Comparison of ENCODE assay signal across 9 cellular contexts in genomic region chr14:64970776-64971451, GRCh38. TPM values are rescaled to one million over a fixed set of nuclear protein-coding genes. Genes with fewer than 3 reads are reported as not detected.
DNase-seq lines count a peak whose midpoint lies in the region; ATAC-seq and TF ChIP-seq lines count a peak whose summit lies in the region.
"Had no signal": no experiment of that assay in that cellular context is flagged by ENCODE, and none has a peak within 500 bp of the region (broad histone marks: within the 10 kb centered on the region; RNA-seq: fewer than 3 reads in every experiment).

No MANE protein-coding gene starts in this region.

- DNase-seq in heart right ventricle (no peak), Right ventricle myocardium inferior (ENCODE audit: missing footprints) (no peak), astrocyte of the spinal cord (ENCODE audit: low read depth, low spot score) (no peak), mesenchymal stem cell (no peak), vagina (ENCODE audit: extremely low spot score in 2 of 2) (no peak), NOMO-1 treated with dmso at 0.1 percent for 144 hours (lab: John Stamatoyannopoulos, UW; ENCODE audit: unreplicated experiment) (no peak), NCI-H187 (lab: John Stamatoyannopoulos, UW) (no peak), NCI-H1105 treated with DMSO at 0.1 percent for 48 hours (lab: John Stamatoyannopoulos, UW) (no peak)
- DNase-seq: NCI-H510A had no signal

- H3K9me3 ChIP-seq in heart right ventricle (no peaks in the 10 kb centered on the region), mesenchymal stem cell (ENCODE audit: control insufficient read depth, low read length) (no peaks in the 10 kb centered on the region), vagina (no peaks in the 10 kb centered on the region)

- H2BK5ac ChIP-seq in mesenchymal stem cell (ENCODE audit: low read depth, low read length, poor library complexity, severe bottlenecking), result no peak overlapping the region

- no peak overlapping the region for H3K27ac ChIP-seq in heart right ventricle
- H3K27ac ChIP-seq in mesenchymal stem cell (ENCODE audit: low read length, poor library complexity, severe bottlenecking), result peak overlapping the region; percentile 60
- H3K27ac ChIP-seq in vagina, result no peak overlapping the region

- peak in 4 of 8 donors; percentile 4 to 42 (median 14) for ATAC-seq in heart right ventricle
- no peak for ATAC-seq in Right ventricle myocardium inferior

- H3K23ac ChIP-seq in mesenchymal stem cell (ENCODE audit: low read length in 2 of 2), result peak overlapping the region in 1 of 2 experiments; percentile 63

- H3K4ac ChIP-seq in mesenchymal stem cell (ENCODE audit: low read depth in 1 of 2, low read length in 2 of 2), result peak overlapping the region in 1 of 2 experiments; percentile 13

- peak overlapping the region; percentile 87 for H3K4me2 ChIP-seq in mesenchymal stem cell (ENCODE audit: low read length, poor library complexity, severe bottlenecking)

- intact Hi-C loops in heart right ventricle (cut with DNase I) (loop anchor here in 2 of 10 donors (5.0 to 10.0 kb wide), 4 partner anchors 54 to 374 kb away; partner anchors contain the start of gene CHURC1 (in 1 of the 2)), Right ventricle myocardium inferior (cut with DNase I) (no loop called here), vagina (cut with DNase I) (no loop called here)

- peaks cover 3 to 20% (median 11%) of the 10 kb centered on the region in 9 donors for H3K4me1 ChIP-seq in heart right ventricle
- H3K4me1 ChIP-seq in mesenchymal stem cell (ENCODE audit: control insufficient read depth, insufficient read depth, low read depth, low read length), result peaks cover 37% of the 10 kb centered on the region
- peaks cover 17% of the 10 kb centered on the region for H3K4me1 ChIP-seq in vagina

- no peak overlapping the region for H2AFZ ChIP-seq in mesenchymal stem cell (ENCODE audit: low read depth, low read length)

- H3K9ac ChIP-seq in mesenchymal stem cell (ENCODE audit: low read length), result peak overlapping the region; percentile 70

- 80 to 82% methylated on average over 6 of the region's 6 CpGs for WGBS in heart right ventricle, 2 donors
- 53% methylated on average over 6 of the region's 6 CpGs for WGBS in mesenchymal stem cell

- H4K8ac ChIP-seq in mesenchymal stem cell (ENCODE audit: low read length), result no peak overlapping the region

- H3K36me3 ChIP-seq in heart right ventricle, result no peaks in the 10 kb centered on the region
- H3K36me3 ChIP-seq in mesenchymal stem cell (ENCODE audit: control insufficient read depth in 1 of 2, insufficient read depth in 2 of 2, low read depth in 1 of 2, low read length in 2 of 2), result peaks cover 0 to 10% of the 10 kb centered on the region in 2 experiments
- H3K36me3 ChIP-seq in vagina, result no peaks in the 10 kb centered on the region

- H3K27me3 ChIP-seq in heart right ventricle (peaks cover 0 to 22% (median 0%) of the 10 kb centered on the region in 7 donors), mesenchymal stem cell (ENCODE audit: control insufficient read depth in 1 of 2, insufficient read depth in 1 of 2, low read length in 2 of 2) (peaks cover 0 to 7% of the 10 kb centered on the region in 2 experiments), vagina (no peaks in the 10 kb centered on the region)

- H3K79me1 ChIP-seq in mesenchymal stem cell (replicated peaks; ENCODE audit: low read length, poor library complexity, severe bottlenecking), result peaks cover 2% of the 10 kb centered on the region

- in situ Hi-C loops in astrocyte of the spinal cord (cut with HindIII; ENCODE audit: low sequenced_read_pairs), result no loop called here

- H2BK12ac ChIP-seq in mesenchymal stem cell (ENCODE audit: low read length in 2 of 2), result no peak overlapping the region

- H3K4me3 ChIP-seq in heart right ventricle (peak overlapping the region in 9 of 10 donors; percentile 71 to 90 (median 76)), astrocyte of the spinal cord (ENCODE audit: low read depth, low read length) (peak overlapping the region; percentile 71), mesenchymal stem cell (ENCODE audit: insufficient read depth in 1 of 2, low read depth in 1 of 2, low read length in 2 of 2) (peak overlapping the region; percentile 76 to 77), vagina (peak overlapping the region; percentile 74 to 76)

- H2BK120ac ChIP-seq in mesenchymal stem cell (ENCODE audit: low read depth, low read length), result no peak overlapping the region

- no peak for TF ChIP-seq POLR2A in vagina (IDR thresholded peaks at IDR 0.05)

- no peak overlapping the region for H3K14ac ChIP-seq in mesenchymal stem cell (ENCODE audit: low read length in 2 of 2)

- H2BK15ac ChIP-seq in mesenchymal stem cell (ENCODE audit: low read depth, poor library complexity, severe bottlenecking), result no peak overlapping the region

- H3K18ac ChIP-seq in mesenchymal stem cell (ENCODE audit: low read depth in 1 of 2, low read length in 2 of 2), result no peak overlapping the region

- TF ChIP-seq CTCF in heart right ventricle (IDR thresholded peaks at IDR 0.05) (no peak), astrocyte of the spinal cord (IDR thresholded peaks at IDR 0.05; ENCODE audit: low read depth, low read length) (no peak), vagina (IDR thresholded peaks at IDR 0.05) (no peak)

- no peak overlapping the region for H4K91ac ChIP-seq in mesenchymal stem cell (ENCODE audit: low read length)

- H2AK5ac ChIP-seq in mesenchymal stem cell (ENCODE audit: low read length, severe bottlenecking), result peak overlapping the region; percentile 74

RNA-seq across cellular contexts. Expression of gene RAB15, which starts 1.2 kb away (rescaled TPM):
- total RNA-seq in heart right ventricle (10 to 100 TPM; 11.2 to 94.3 (median 31.6) TPM), Right ventricle myocardium inferior (12.6 TPM), vagina (8.3 TPM)
- 10 to 100 TPM in 1 of 2 donors, 1 to 10 TPM in 1; 8.2 to 35.7 TPM for polyA plus RNA-seq in heart right ventricle
- 4.2 TPM for polyA plus RNA-seq in mesenchymal stem cell (2013, experiment 1 of 2)
- polyA plus RNA-seq in mesenchymal stem cell (2013, experiment 2 of 2), result 3.9 TPM

RNA-seq across cellular contexts. Expression of gene FNTB, which starts 15.8 kb away (rescaled TPM):
- total RNA-seq in heart right ventricle (10 to 100 TPM; 14.6 to 20.8 (median 16.9) TPM), Right ventricle myocardium inferior (17.1 TPM), vagina (13.3 TPM)
- polyA plus RNA-seq in heart right ventricle, result 10 to 100 TPM; 14.6 to 16.2 TPM
- 9.8 TPM for polyA plus RNA-seq in mesenchymal stem cell (2013, experiment 1 of 2)
- 9.9 TPM for polyA plus RNA-seq in mesenchymal stem cell (2013, experiment 2 of 2)

RNA-seq across cellular contexts. Expression of gene GPX2, which starts 28.4 kb away (rescaled TPM):
- total RNA-seq in heart right ventricle (not detected), Right ventricle myocardium inferior (not detected), vagina (77.3 TPM)
- not detected for polyA plus RNA-seq in heart right ventricle
- polyA plus RNA-seq in mesenchymal stem cell (2013, experiment 1 of 2), result not detected
- not detected for polyA plus RNA-seq in mesenchymal stem cell (2013, experiment 2 of 2)

RNA-seq across cellular contexts. Expression of gene CHURC1, which starts 56.7 kb away (rescaled TPM):
- total RNA-seq in heart right ventricle (10 to 100 TPM; 59.2 to 98.8 (median 76.3) TPM), Right ventricle myocardium inferior (98.2 TPM), vagina (57.9 TPM)
- 10 to 100 TPM; 46.2 to 49.4 TPM for polyA plus RNA-seq in heart right ventricle
- polyA plus RNA-seq in mesenchymal stem cell (2013, experiment 1 of 2), result 80.1 TPM
- polyA plus RNA-seq in mesenchymal stem cell (2013, experiment 2 of 2), result 83.0 TPM

Comparison
In these comparisons a context has a peak if more than half of its experiments do, and no peak if none do; other contexts are left out.
1. RNA of gene GPX2, which starts 28.4 kb away (total RNA-seq): 77.3 TPM in vagina (single experiment); not detected in heart right ventricle and not detected in Right ventricle myocardium inferior (single experiment); every median in the first group is over 10 times any median in the second.
2. Peak in every context shown above with its lines, with median percentiles within 50 percentile points of each other: H3K4me3 ChIP-seq.